11 cellular contexts compared by ENCODE assay signal in the genomic region with DNA sequence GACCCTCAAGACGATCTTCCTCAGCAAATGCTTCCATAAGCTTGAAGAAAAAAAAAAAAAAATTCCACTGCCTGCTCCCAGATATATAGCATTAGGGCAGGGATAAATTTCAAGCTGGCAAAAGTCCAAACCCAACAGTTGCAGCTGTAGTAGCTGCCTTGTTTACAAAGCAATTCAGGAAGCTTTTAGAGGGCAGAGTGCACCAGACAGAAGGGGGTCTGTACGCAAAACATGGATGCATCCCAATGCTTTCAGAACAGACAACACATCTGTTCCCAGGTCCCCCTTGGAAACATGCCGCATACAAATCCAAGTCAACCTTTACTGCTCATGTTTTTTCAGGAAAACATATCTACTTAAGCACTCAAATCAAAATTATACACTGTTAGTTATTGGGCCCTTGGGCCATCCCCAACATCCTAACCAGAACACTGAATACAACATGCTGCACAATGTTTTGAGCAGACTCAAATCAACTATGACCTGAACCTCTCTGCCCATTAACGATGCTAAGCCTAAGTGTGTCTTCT.
A peak's percentile ranks its signal among the peaks of the same experiment; 100 is the strongest.
DNase-seq lines count a peak whose midpoint lies in the region; ATAC-seq and TF ChIP-seq lines count a peak whose summit lies in the region.
"Had no signal": no experiment of that assay in that cellular context is flagged by ENCODE, and none has a peak within 500 bp of the region (broad histone marks: within the 10 kb centered on the region; RNA-seq: fewer than 3 reads in every experiment).

No MANE protein-coding gene starts in this region.

- no peaks in the 10 kb centered on the region for H3K9me3 Mint-ChIP-seq in brain
- H3K9me3 Mint-ChIP-seq: memory B cell had no signal

- DNase-seq in HEK293T (ENCODE audit: extremely low spot score), result peak; percentile 23
- peak; percentile 91 for DNase-seq in NCI-H2171 (lab: John Stamatoyannopoulos, UW)
- DNase-seq in renal cortical epithelial cell (ENCODE audit: low read depth), result peak; percentile 32
- DNase-seq in activated naive CD4-positive, alpha-beta T cell treated with Interleukin-2 at 50 U/mL for 16 hours, result no peak
- DNase-seq in UCSD-AML1 (lab: John Stamatoyannopoulos, UW; ENCODE audit: unreplicated experiment), result no peak
- DNase-seq: stimulated activated CD4-positive, alpha-beta T cell treated with anti-CD3 and anti-CD28 coated beads, Interleukin-12 subunit alpha, Interleukin-12 subunit beta, amount 100 ng/mL, for 4 hours; stimulated activated naive CD8-positive, alpha-beta T cell treated with anti-CD3 and anti-CD28 coated beads, Interleukin-15, amount 100 ng/mL, for 72 hours had no signal

- H3K27ac Mint-ChIP-seq in brain, result peak overlapping the region in 4 of 5 experiments; percentile 12 to 96 (median 84)
- H3K27ac Mint-ChIP-seq: memory B cell; stimulated activated naive CD8-positive, alpha-beta T cell treated with anti-CD3 and anti-CD28 coated beads, Interleukin-15, amount 100 ng/mL, for 72 hours had no signal

- peak overlapping the region in 4 of 5 experiments; percentile 4 to 50 (median 46) for H3K4me3 Mint-ChIP-seq in brain
- H3K4me3 Mint-ChIP-seq: memory B cell; stimulated activated naive CD8-positive, alpha-beta T cell treated with anti-CD3 and anti-CD28 coated beads, Interleukin-15, amount 100 ng/mL, for 72 hours had no signal

- POLR2A ChIA-PET in HEK293T (lab: Yijun Ruan, JAX), result no interaction called here

- no peaks in the 10 kb centered on the region for H3K36me3 Mint-ChIP-seq in brain
- H3K36me3 Mint-ChIP-seq: memory B cell had no signal

- ATAC-seq in HG02610 (IDR thresholded peaks at IDR 0.05; ENCODE audit: unreplicated experiment) (no peak), HG03135 (IDR thresholded peaks at IDR 0.05; ENCODE audit: unreplicated experiment) (no peak)
- ATAC-seq: stimulated activated naive CD8-positive, alpha-beta T cell treated with anti-CD3 and anti-CD28 coated beads, Interleukin-15, amount 100 ng/mL, for 72 hours had no signal

- CTCF ChIA-PET in HEK293T (lab: Yijun Ruan, JAX), result no interaction called here

- no peak for TF ChIP-seq CTCF in brain (conservative IDR thresholded peaks at IDR 0.05)

- H3K27me3 Mint-ChIP-seq in brain, result no peaks in the 10 kb centered on the region

- peaks cover 68% of the 10 kb centered on the region for H3K4me1 Mint-ChIP-seq in brain
- H3K4me1 Mint-ChIP-seq: memory B cell; stimulated activated naive CD8-positive, alpha-beta T cell treated with anti-CD3 and anti-CD28 coated beads, Interleukin-15, amount 100 ng/mL, for 72 hours had no signal

TF ChIP-seq in HEK293T, 16 proteins besides CTCF, POLR2A, EP300 and RAD21:
- no peak for TF ChIP-seq BHLHE40 (IDR thresholded peaks at IDR 0.05; ENCODE audit: borderline replicate concordance)
- TF ChIP-seq ZNF384 (IDR thresholded peaks at IDR 0.05), result peak; percentile 81
- no peak for TF ChIP-seq L3MBTL2 (conservative IDR thresholded peaks at IDR 0.05)
- no peak for TF ChIP-seq ARNT (IDR thresholded peaks at IDR 0.05)

Comparison
In these comparisons a context has a peak if more than half of its experiments do, and no peak if none do; other contexts are left out.
1. DNase-seq: peak in HEK293T (single experiment), NCI-H2171 (single experiment) and renal cortical epithelial cell (single experiment); none in activated naive CD4-positive, alpha-beta T cell treated with Interleukin-2 at 50 U/mL for 16 hours (single experiment) and UCSD-AML1 (single experiment).